ENCODE assay signal across 24 cellular contexts in genomic region chr15:24865300-24865699, GRCh38.
"Had no signal": no experiment of that assay in that cellular context is flagged by ENCODE, and none has a peak within 500 bp of the region (broad histone marks: within the 10 kb centered on the region; RNA-seq: fewer than 3 reads in every experiment).

No MANE protein-coding gene starts in this region.

- H3K4me3 ChIP-seq: dorsolateral prefrontal cortex, esophagus muscularis mucosa, gastrocnemius medialis, heart right ventricle, ovary, suprapubic skin, thyroid gland had no signal

- H3K27me3 Mint-ChIP-seq: naive thymus-derived CD4-positive, alpha-beta T cell; progenitor cell of endocrine pancreas; type B pancreatic cell had no signal

- H3K36me3 ChIP-seq: esophagus muscularis mucosa, gastrocnemius medialis, heart right ventricle, ovary, suprapubic skin, thyroid gland had no signal

- DNase-seq: cortex of kidney; dorsolateral prefrontal cortex; effector CD8-positive, alpha-beta T cell; gastrocnemius medialis; heart right ventricle; hypothalamus; islet precursor cell; mammary epithelial cell; naive thymus-derived CD4-positive, alpha-beta T cell; nucleus accumbens; ovary; right cardiac atrium; stimulated activated CD4-positive, alpha-beta T cell treated with anti-CD3 and anti-CD28 coated beads, Interleukin-4, amount 100 ng/mL, for 1 hour; stimulated activated CD8-positive, alpha-beta memory T cell treated with anti-CD3 and anti-CD28 coated beads, Interleukin-4, amount 100 ng/mL, for 48 hours; stimulated activated naive CD8-positive, alpha-beta T cell treated with anti-CD3 and anti-CD28 coated beads, Interleukin-15, Interleukin-2, amounts not matched to agents 100 U/mL and 50 U/mL, for 24 hours; thyroid gland had no signal

- H3K36me3 Mint-ChIP-seq: stimulated activated effector memory CD8-positive, alpha-beta T cell treated with anti-CD3 and anti-CD28 coated beads, Interleukin-12 subunit alpha, Interleukin-12 subunit beta, amount 100 ng/mL, for 72 hours; type B pancreatic cell had no signal

- H3K4me1 ChIP-seq: esophagus muscularis mucosa, gastrocnemius medialis, suprapubic skin, thyroid gland had no signal

- H3K4me3 Mint-ChIP-seq: naive thymus-derived CD4-positive, alpha-beta T cell; neural crest cell; stimulated activated effector memory CD8-positive, alpha-beta T cell treated with anti-CD3 and anti-CD28 coated beads, Interleukin-12 subunit alpha, Interleukin-12 subunit beta, amount 100 ng/mL, for 72 hours; type B pancreatic cell had no signal

- ATAC-seq: gastrocnemius medialis; heart right ventricle; left lobe of liver; naive thymus-derived CD4-positive, alpha-beta T cell; right cardiac atrium; stimulated activated effector memory CD8-positive, alpha-beta T cell treated with anti-CD3 and anti-CD28 coated beads, Interleukin-12 subunit alpha, Interleukin-12 subunit beta, amount 100 ng/mL, for 72 hours; stimulated activated naive CD8-positive, alpha-beta T cell treated with anti-CD3 and anti-CD28 coated beads, Interleukin-15, Interleukin-2, amounts not matched to agents 100 U/mL and 50 U/mL, for 24 hours had no signal

- H3K4me1 Mint-ChIP-seq: stimulated activated effector memory CD8-positive, alpha-beta T cell treated with anti-CD3 and anti-CD28 coated beads, Interleukin-12 subunit alpha, Interleukin-12 subunit beta, amount 100 ng/mL, for 72 hours had no signal

- H3K9me3 ChIP-seq: esophagus muscularis mucosa, gastrocnemius medialis, ovary, thyroid gland had no signal

- H3K27me3 ChIP-seq: esophagus muscularis mucosa, gastrocnemius medialis, heart right ventricle, ovary, suprapubic skin, thyroid gland had no signal

- H3K27ac ChIP-seq: dorsolateral prefrontal cortex, epithelial cell of prostate, esophagus muscularis mucosa, gastrocnemius medialis, heart right ventricle, ovary, suprapubic skin, thyroid gland had no signal

- H3K27ac Mint-ChIP-seq: naive thymus-derived CD4-positive, alpha-beta T cell; progenitor cell of endocrine pancreas; stimulated activated effector memory CD8-positive, alpha-beta T cell treated with anti-CD3 and anti-CD28 coated beads, Interleukin-12 subunit alpha, Interleukin-12 subunit beta, amount 100 ng/mL, for 72 hours; type B pancreatic cell had no signal
